In the genomic region with DNA sequence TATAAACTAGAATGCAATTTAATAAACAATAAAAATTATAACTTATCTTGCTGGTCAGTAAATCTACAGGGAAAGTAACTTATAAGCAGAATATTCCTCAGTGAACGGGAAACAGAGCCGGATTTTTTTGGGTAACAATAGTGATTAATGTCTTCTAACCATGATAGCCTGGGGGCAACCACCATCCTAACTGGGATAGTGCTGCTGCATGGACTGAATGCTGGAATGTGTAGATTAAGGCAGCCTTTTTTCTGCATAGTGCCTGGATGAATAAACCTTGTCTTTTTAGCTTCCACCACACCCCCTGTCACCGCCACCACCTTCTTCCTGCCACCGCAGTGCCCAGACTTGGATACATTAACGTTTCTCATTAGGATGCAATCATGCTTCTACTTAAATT, we compare ENCODE assay signal across 17 cellular contexts.
DNase-seq lines count a peak whose midpoint lies in the region; ATAC-seq and TF ChIP-seq lines count a peak whose summit lies in the region.
"Had no signal": no experiment of that assay in that cellular context is flagged by ENCODE, and none has a peak within 500 bp of the region (broad histone marks: within the 10 kb centered on the region; RNA-seq: fewer than 3 reads in every experiment).

No MANE protein-coding gene starts in this region.

- no peaks in the 10 kb centered on the region for H3K36me3 ChIP-seq in BE2C
- no peaks in the 10 kb centered on the region for H3K36me3 ChIP-seq in IMR-90 (ENCODE audit: control insufficient read depth, insufficient read depth, low read length)
- H3K36me3 ChIP-seq in SK-N-MC (ENCODE audit: insufficient read depth, low read length), result no peaks in the 10 kb centered on the region
- H3K36me3 ChIP-seq: BLaER1 treated with 17β-estradiol and CSF1 and Interleukin-3, amounts not matched to agents 10 nM and 100 nM; HAP-1 had no signal

- H3K4me1 ChIP-seq in BE2C, result no peaks in the 10 kb centered on the region; the same call in 1 of the 2 replicates
- H3K4me1 ChIP-seq in IMR-90 (ENCODE audit: control insufficient read depth, insufficient read depth, low read length), result peaks cover 5% of the 10 kb centered on the region; the same call in 1 of the 2 replicates
- H3K4me1 ChIP-seq: HAP-1 had no signal

- dilution Hi-C loops in IMR-90 (cut with HindIII; ENCODE audit: low sequenced_read_pairs, unreplicated experiment), result no loop called here

- H3K9me3 ChIP-seq in BE2C (no peaks in the 10 kb centered on the region), IMR-90 (ENCODE audit: control insufficient read depth, insufficient read depth, low read length) (no peaks in the 10 kb centered on the region), SK-N-MC (ENCODE audit: low read depth, low read length) (no peaks in the 10 kb centered on the region)
- H3K9me3 ChIP-seq: HAP-1 had no signal

- no peak overlapping the region for H2BK120ac ChIP-seq in IMR-90 (ENCODE audit: low read depth, low read length)

- no peaks in the 10 kb centered on the region for H3K79me1 ChIP-seq in IMR-90 (ENCODE audit: low read depth in 1 of 2, low read length in 2 of 2)

- H2AK5ac ChIP-seq in IMR-90 (ENCODE audit: low read depth, low read length), result peak overlapping the region; percentile 9; the same call in 1 of the 2 replicates

- no peak for TF ChIP-seq RAD21 in IMR-90 (IDR thresholded peaks at IDR 0.05; ENCODE audit: low read length)

- no peaks in the 10 kb centered on the region for H3K27me3 ChIP-seq in BE2C
- H3K27me3 ChIP-seq in IMR-90 (ENCODE audit: control insufficient read depth, insufficient read depth, low read length), result no peaks in the 10 kb centered on the region
- H3K27me3 ChIP-seq: BLaER1 treated with 17β-estradiol and CSF1 and Interleukin-3, amounts not matched to agents 10 nM and 100 nM had no signal

- H2AFZ ChIP-seq in IMR-90 (replicated peaks; ENCODE audit: low read length, poor library complexity), result no peak overlapping the region
- H2AFZ ChIP-seq: GM23248 had no signal

- no peak for TF ChIP-seq CTCF in BE2C (IDR thresholded peaks at IDR 0.05; ENCODE audit: low read depth, low read length)
- no peak for TF ChIP-seq CTCF in IMR-90 (conservative IDR thresholded peaks at IDR 0.05; ENCODE audit: low read depth, low read length)

- no peak overlapping the region for H2BK15ac ChIP-seq in IMR-90 (ENCODE audit: low read depth, low read length)

- no peak overlapping the region for H3K27ac ChIP-seq in IMR-90 (ENCODE audit: insufficient read depth, low read length)
- no peak overlapping the region for H3K27ac ChIP-seq in SK-N-MC
- H3K27ac ChIP-seq: GM23248 had no signal

- CTCF ChIA-PET in IMR-90 (lab: Yijun Ruan, JAX), result interaction anchor here (0.7 to 1.0 kb wide), 2 partner anchors 10 to 12 kb away, joined by 3 to 4 read pairs; no protein-coding TSS in a partner anchor

- no peak overlapping the region for H3K4ac ChIP-seq in IMR-90 (ENCODE audit: low read depth, low read length)

- ATAC-seq in IMR-90 (ENCODE audit: low read depth) (no peak), GM19397 (IDR thresholded peaks at IDR 0.05; ENCODE audit: unreplicated experiment) (no peak)
- ATAC-seq: CD8-positive, alpha-beta T cell; HepG2 had no signal

- no peak overlapping the region for H3K18ac ChIP-seq in IMR-90 (ENCODE audit: low read depth, low read length)

- no peak overlapping the region for H3K9ac ChIP-seq in IMR-90 (ENCODE audit: low read depth, low read length)
- no peak overlapping the region for H3K9ac ChIP-seq in SK-N-MC (ENCODE audit: insufficient read length)
- H3K9ac ChIP-seq: BLaER1 treated with 17β-estradiol and CSF1 and Interleukin-3, amounts not matched to agents 10 nM and 100 nM; GM23248 had no signal

- no peak overlapping the region for H4K5ac ChIP-seq in IMR-90 (ENCODE audit: low read depth, low read length)

- DNase-seq in BE2C (peak; percentile 14), IMR-90 (no peak), SK-N-MC (ENCODE audit: low read depth, low spot score) (peak; percentile 10), islet precursor cell (peak; percentile 70), LoVo (ENCODE audit: low spot score) (no peak), midbrain (lab: John Stamatoyannopoulos, UW) (no peak)
- DNase-seq: 8988T; CD8-positive, alpha-beta T cell; COR-L47; DMS 273 treated with DMSO at 0.1 percent for 48 hours; DMS53; DND-41; GM23248 had no signal

- H2AK9ac ChIP-seq in IMR-90 (replicated peaks; ENCODE audit: low read depth, low read length, poor library complexity), result no peak overlapping the region

- H3K4me2 ChIP-seq in IMR-90 (ENCODE audit: low read depth, low read length), result no peak overlapping the region
- H3K4me2 ChIP-seq: BLaER1 treated with 17β-estradiol and CSF1 and Interleukin-3, amounts not matched to agents 10 nM and 100 nM had no signal

- no peak overlapping the region for H4K8ac ChIP-seq in IMR-90 (ENCODE audit: low read depth in 2 of 2, low read length in 2 of 2)

- H2BK20ac ChIP-seq in IMR-90 (ENCODE audit: low read depth, low read length), result peak overlapping the region; percentile 26; the same call in 1 of the 2 replicates

- H3K23ac ChIP-seq in IMR-90 (ENCODE audit: low read depth, low read length), result no peak overlapping the region

- TF ChIP-seq POLR2A in IMR-90 (IDR thresholded peaks at IDR 0.05; ENCODE audit: low read depth, low read length), result no peak

- no peaks in the 10 kb centered on the region for H3K9me1 ChIP-seq in IMR-90 (ENCODE audit: insufficient read depth, low read length)

- no peak overlapping the region for H4K91ac ChIP-seq in IMR-90 (ENCODE audit: insufficient read depth, low read depth, low read length)

- in situ Hi-C loops in IMR-90 (cut with MboI; ENCODE audit: low sequenced_read_pairs), result no loop called here

- 100% methylated on average over 2 of the region's 5 CpGs; no CpG with 5 or more reads in 1 of the 2 experiments for WGBS in IMR-90 (ENCODE audit: extremely low coverage in 2 of 2, insufficient read length in 1 of 2), 2 experiments

- H3K56ac ChIP-seq in IMR-90 (ENCODE audit: extremely low read depth, insufficient read depth, low read length), result no peak overlapping the region

- no TSS peak for BruUV-seq in IMR-90 (replicated peaks; lab: Mats Ljungman, UMichigan)

- no peak overlapping the region for H3K14ac ChIP-seq in IMR-90 (replicated peaks; ENCODE audit: low read depth, low read length)

- H3K4me3 ChIP-seq in BE2C (ENCODE audit: low read depth, low read length) (no peak overlapping the region), IMR-90 (ENCODE audit: insufficient read depth, low read depth, low read length) (no peak overlapping the region), SK-N-MC (no peak overlapping the region)
- H3K4me3 ChIP-seq: BLaER1 treated with 17β-estradiol and CSF1 and Interleukin-3, amounts not matched to agents 10 nM and 100 nM; GM23248; HAP-1 had no signal

- no peaks in the 10 kb centered on the region for H4K20me1 ChIP-seq in IMR-90 (ENCODE audit: insufficient read depth, low read length)
- H4K20me1 ChIP-seq: BLaER1 treated with 17β-estradiol and CSF1 and Interleukin-3, amounts not matched to agents 10 nM and 100 nM had no signal

- POLR2A ChIA-PET in IMR-90 (lab: Charles Lee; ENCODE audit: unreplicated experiment), result no interaction called here

- H2BK5ac ChIP-seq in IMR-90 (ENCODE audit: low read depth, low read length, poor library complexity, severe bottlenecking), result no peak overlapping the region

- intact Hi-C loops in IMR-90 (cut with micrococcal nuclease), result no loop called here

TF ChIP-seq in IMR-90, 13 proteins besides CTCF, POLR2A, EP300 and RAD21:
- TF ChIP-seq MXI1 (IDR thresholded peaks at IDR 0.05; ENCODE audit: borderline replicate concordance, low read depth, low read length) (no peak), CHD1 (IDR thresholded peaks at IDR 0.05; ENCODE audit: low read depth, low read length) (no peak), CEBPB (IDR thresholded peaks at IDR 0.05; ENCODE audit: low read depth, low read length) (no peak), BHLHE40 (IDR thresholded peaks at IDR 0.05; ENCODE audit: low read depth, low read length) (no peak), RFX5 (IDR thresholded peaks at IDR 0.05; ENCODE audit: low read depth, low read length) (no peak), MAZ (IDR thresholded peaks at IDR 0.05; ENCODE audit: borderline replicate concordance, low read depth, low read length) (no peak), NFE2L2 (IDR thresholded peaks at IDR 0.05; ENCODE audit: low read depth, low read length) (no peak), MAFK (IDR thresholded peaks at IDR 0.05; ENCODE audit: low read depth, low read length) (no peak), RCOR1 (IDR thresholded peaks at IDR 0.05; ENCODE audit: insufficient replicate concordance, low read length) (no peak), FOS (IDR thresholded peaks at IDR 0.05; ENCODE audit: low read depth, low read length) (no peak), SMC3 (IDR thresholded peaks at IDR 0.05; ENCODE audit: low read depth, low read length) (no peak)
- TF ChIP-seq, protein P1, sequence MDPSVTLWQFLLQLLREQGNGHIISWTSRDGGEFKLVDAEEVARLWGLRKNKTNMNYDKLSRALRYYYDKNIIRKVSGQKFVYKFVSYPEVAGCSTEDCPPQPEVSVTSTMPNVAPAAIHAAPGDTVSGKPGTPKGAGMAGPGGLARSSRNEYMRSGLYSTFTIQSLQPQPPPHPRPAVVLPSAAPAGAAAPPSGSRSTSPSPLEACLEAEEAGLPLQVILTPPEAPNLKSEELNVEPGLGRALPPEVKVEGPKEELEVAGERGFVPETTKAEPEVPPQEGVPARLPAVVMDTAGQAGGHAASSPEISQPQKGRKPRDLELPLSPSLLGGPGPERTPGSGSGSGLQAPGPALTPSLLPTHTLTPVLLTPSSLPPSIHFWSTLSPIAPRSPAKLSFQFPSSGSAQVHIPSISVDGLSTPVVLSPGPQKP (IDR thresholded peaks at IDR 0.05; ENCODE audit: borderline replicate concordance, low read depth, low read length), result no peak
- TF ChIP-seq, protein P2, sequence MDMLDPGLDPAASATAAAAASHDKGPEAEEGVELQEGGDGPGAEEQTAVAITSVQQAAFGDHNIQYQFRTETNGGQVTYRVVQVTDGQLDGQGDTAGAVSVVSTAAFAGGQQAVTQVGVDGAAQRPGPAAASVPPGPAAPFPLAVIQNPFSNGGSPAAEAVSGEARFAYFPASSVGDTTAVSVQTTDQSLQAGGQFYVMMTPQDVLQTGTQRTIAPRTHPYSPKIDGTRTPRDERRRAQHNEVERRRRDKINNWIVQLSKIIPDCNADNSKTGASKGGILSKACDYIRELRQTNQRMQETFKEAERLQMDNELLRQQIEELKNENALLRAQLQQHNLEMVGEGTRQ (IDR thresholded peaks at IDR 0.05; ENCODE audit: low read depth, low read length), result no peak

Comparison
In these comparisons a context has a peak if more than half of its experiments do, and no peak if none do; other contexts are left out.
1. DNase-seq: peak in BE2C (single experiment), SK-N-MC (single experiment) and islet precursor cell (single experiment); none in IMR-90 (single experiment), LoVo (single experiment) and midbrain (single experiment).